10 cellular contexts compared by ENCODE assay signal in genomic region chr17:32211671-32212070, GRCh38.
"Had no signal": no experiment of that assay in that cellular context is flagged by ENCODE, and none has a peak within 500 bp of the region (broad histone marks: within the 10 kb centered on the region; RNA-seq: fewer than 3 reads in every experiment).

No MANE protein-coding gene starts in this region.

- H3K27ac ChIP-seq: GM23248 had no signal

- FAIRE-seq: H1, H54 had no signal

- H3K4me2 ChIP-seq: GM23338 had no signal

- H3K4me3 Mint-ChIP-seq: GM23338, H9, HFFc6 had no signal

- H3K4me1 Mint-ChIP-seq: H9 had no signal

- DNase-seq: GM23248, GOT3, H7, H9, HCEC 1CT, HFFc6 had no signal

- H3K9ac ChIP-seq: GM23248 had no signal

- H2AFZ ChIP-seq: GM23248, GM23338 had no signal

- H3K9me3 ChIP-seq: HAP-1 had no signal

- H3K9me3 Mint-ChIP-seq: GM23338, H9, HFFc6 had no signal

- H3K27ac Mint-ChIP-seq: GM23338, H9, HFFc6 had no signal

- H3K4me3 ChIP-seq: GM23248, GM23338, HAP-1 had no signal
